6 cellular contexts compared by ENCODE assay signal in the genomic region with DNA sequence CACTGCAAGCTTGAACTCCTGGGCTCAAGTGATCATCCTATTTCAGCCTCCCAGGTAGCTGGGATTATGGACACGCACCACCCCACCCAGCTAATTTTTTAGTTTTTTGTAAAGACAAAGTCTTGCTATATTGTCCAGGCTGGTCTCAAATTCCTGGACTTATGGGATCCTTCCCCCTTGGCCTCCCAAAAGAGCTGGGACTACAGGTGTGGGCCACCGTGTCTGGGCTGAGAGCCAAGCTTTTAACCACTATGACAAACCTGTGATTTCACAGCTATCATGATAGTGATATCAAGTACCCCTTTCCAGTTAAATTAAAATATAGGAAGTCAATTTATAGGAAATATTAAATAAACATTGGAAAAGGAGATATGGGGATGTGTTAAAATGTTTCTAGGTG.
"Had no signal": no experiment of that assay in that cellular context is flagged by ENCODE, and none has a peak within 500 bp of the region (broad histone marks: within the 10 kb centered on the region; RNA-seq: fewer than 3 reads in every experiment).

No MANE protein-coding gene starts in this region.

- FAIRE-seq: HepG2 had no signal

- H3K27ac ChIP-seq: HL-60 had no signal

- H3K4me1 Mint-ChIP-seq: IgD-negative memory B cell had no signal

- H3K27ac Mint-ChIP-seq: HFFc6, IgD-negative memory B cell had no signal

- H3K36me3 Mint-ChIP-seq: IgD-negative memory B cell had no signal

- H3K27me3 Mint-ChIP-seq: IgD-negative memory B cell had no signal

- DNase-seq: GOT3, H7, HFFc6 had no signal

- H3K4me3 Mint-ChIP-seq: HFFc6, IgD-negative memory B cell had no signal
